In genomic region chr17:29389994-29390855, GRCh38 we compare ENCODE assay signal across 8 cellular contexts. TPM values are rescaled to one million over a fixed set of nuclear protein-coding genes. Genes with fewer than 3 reads are reported as not detected.
DNase-seq lines count a peak whose midpoint lies in the region; ATAC-seq and TF ChIP-seq lines count a peak whose summit lies in the region.

TSS of gene TAOK1 (plus strand) at chr17:29390363. CDS start at chr17:29451549, 61,186 bp downstream.

- H3K27me3 ChIP-seq in MG63, result no peaks in the 10 kb centered on the region

- POLR2A ChIA-PET in naive thymus-derived CD8-positive, alpha-beta T cell (lab: Charles Lee), result interaction anchor here (0.5 to 2.0 kb wide), 9 partner anchors 21 to 800 kb away, joined by 3 to 8 read pairs (median 5); partner anchors contain the start of genes ABHD15, NUFIP2 and SSH2

- H3K27me3 Mint-ChIP-seq in naive thymus-derived CD8-positive, alpha-beta T cell, result no peaks in the 10 kb centered on the region
- no peaks in the 10 kb centered on the region for H3K27me3 Mint-ChIP-seq in stimulated activated naive B cell treated with anti-CD40 and anti-IgM and Interleukin-4, amounts not matched to agents 10 μg/mL and 1 μg/mL and 100 μg/mL, for 72 hours

- peaks cover 10% of the 10 kb centered on the region for H3K36me3 ChIP-seq in MG63

- DNase-seq in Daoy (ENCODE audit: low read depth) (peak; percentile 99), H4 (ENCODE audit: low spot score) (peak; percentile 94), MG63 (peak; percentile 99), SHP77 (lab: John Stamatoyannopoulos, UW) (peak; percentile 93 to 97), fibroblast of mammary gland (ENCODE audit: low read depth) (peak; percentile 97)
- peak; percentile 96 for DNase-seq in activated T-helper 9 cell treated with anti-CD3 and anti-CD28 coated beads, Interleukin-2, amount 50 U/mL, for 16 hours (ENCODE audit: low read depth)
- DNase-seq in naive thymus-derived CD8-positive, alpha-beta T cell, result peak; percentile 93 to 100 (median 97)
- peak; percentile 97 for DNase-seq in stimulated activated naive B cell treated with anti-CD40 and anti-IgM and Interleukin-4, amounts not matched to agents 10 μg/mL and 1 μg/mL and 100 μg/mL, for 72 hours

- H3K4me3 ChIP-seq in MG63 (peak within 1 kb of the TSS; percentile 88), fibroblast of mammary gland (ENCODE audit: control insufficient read depth, low read depth, low read length) (peak within 1 kb of the TSS; percentile 89)

- no peaks in the 10 kb centered on the region for H3K9me3 ChIP-seq in MG63

- peak within 1 kb of the TSS; percentile 93 to 99 (median 98) for H3K27ac Mint-ChIP-seq in naive thymus-derived CD8-positive, alpha-beta T cell
- peak within 1 kb of the TSS; percentile 99 for H3K27ac Mint-ChIP-seq in stimulated activated naive B cell treated with anti-CD40 and anti-IgM and Interleukin-4, amounts not matched to agents 10 μg/mL and 1 μg/mL and 100 μg/mL, for 72 hours

- peaks cover 0 to 6% (median 0%) of the 10 kb centered on the region in 3 donors for H3K36me3 Mint-ChIP-seq in naive thymus-derived CD8-positive, alpha-beta T cell
- peaks cover 6 to 10% of the 10 kb centered on the region in 2 donors for H3K36me3 Mint-ChIP-seq in stimulated activated naive B cell treated with anti-CD40 and anti-IgM and Interleukin-4, amounts not matched to agents 10 μg/mL and 1 μg/mL and 100 μg/mL, for 72 hours

- ATAC-seq in naive thymus-derived CD8-positive, alpha-beta T cell, result peak; percentile 91 to 92
- peak; percentile 95 to 96 for ATAC-seq in stimulated activated naive B cell treated with anti-CD40 and anti-IgM and Interleukin-4, amounts not matched to agents 10 μg/mL and 1 μg/mL and 100 μg/mL, for 72 hours (replicated peaks)

- H3K4me3 Mint-ChIP-seq in naive thymus-derived CD8-positive, alpha-beta T cell, result peak within 1 kb of the TSS; percentile 93 to 98 (median 96)
- peak within 1 kb of the TSS; percentile 87 to 97 for H3K4me3 Mint-ChIP-seq in stimulated activated naive B cell treated with anti-CD40 and anti-IgM and Interleukin-4, amounts not matched to agents 10 μg/mL and 1 μg/mL and 100 μg/mL, for 72 hours

- H3K9me3 Mint-ChIP-seq in naive thymus-derived CD8-positive, alpha-beta T cell, result no peaks in the 10 kb centered on the region
- H3K9me3 Mint-ChIP-seq in stimulated activated naive B cell treated with anti-CD40 and anti-IgM and Interleukin-4, amounts not matched to agents 10 μg/mL and 1 μg/mL and 100 μg/mL, for 72 hours, result no peaks in the 10 kb centered on the region

- no peak for TF ChIP-seq CTCF in fibroblast of mammary gland (conservative IDR thresholded peaks at IDR 0.05; ENCODE audit: control insufficient read depth, insufficient read depth, low read depth, low read length)

- peaks cover 17 to 47% (median 46%) of the 10 kb centered on the region in 4 donors for H3K4me1 Mint-ChIP-seq in naive thymus-derived CD8-positive, alpha-beta T cell
- peaks cover 14 to 41% of the 10 kb centered on the region in 2 donors for H3K4me1 Mint-ChIP-seq in stimulated activated naive B cell treated with anti-CD40 and anti-IgM and Interleukin-4, amounts not matched to agents 10 μg/mL and 1 μg/mL and 100 μg/mL, for 72 hours

RNA-seq across cellular contexts. Expression of gene TAOK1, which starts in this region (rescaled TPM):
- 26.7 and 27.5 TPM in 2 replicates for total RNA-seq in Daoy (2014; rRNA removed; shearing (Covaris generic))
- 16.0 and 23.9 TPM in 2 replicates for total RNA-seq in H4 (2014; rRNA removed; shearing (Covaris generic))
- 15.7 and 34.6 TPM in 2 replicates for total RNA-seq in MG63 (2014; rRNA removed; shearing (Covaris generic); ENCODE audit: low replicate concordance)
- total RNA-seq in naive thymus-derived CD8-positive, alpha-beta T cell, result 10 to 100 TPM; 62.2 to 63.8 TPM
- 1 to 10 TPM; 2.4 to 3.5 (median 3.1) TPM for polyA plus RNA-seq in naive thymus-derived CD8-positive, alpha-beta T cell

Comparison
In these comparisons a context has a peak if more than half of its experiments do, and no peak if none do; other contexts are left out.
1. Peak in every context shown above with its lines: DNase-seq, ATAC-seq and H3K4me3 ChIP-seq.